7 cellular contexts compared by ENCODE assay signal in genomic region chr19:10418281-10419199, GRCh38. TPM values are rescaled to one million over a fixed set of nuclear protein-coding genes. Genes with fewer than 3 reads are reported as not detected.
DNase-seq lines count a peak whose midpoint lies in the region; TF ChIP-seq lines count a peak whose summit lies in the region.

No MANE protein-coding gene starts in this region.

- peaks cover 20% of the 10 kb centered on the region for H3K4me1 Mint-ChIP-seq in neural crest cell

- no peak overlapping the region for H3K27ac Mint-ChIP-seq in neural crest cell (ENCODE audit: unreplicated experiment)

- H3K4me2 ChIP-seq in KMS-11, result peak overlapping the region; percentile 93

- H3K9ac ChIP-seq in KMS-11, result peak overlapping the region; percentile 96; the same call in 1 of the 2 replicates
- no peak overlapping the region for H3K9ac ChIP-seq in adipocyte (ENCODE audit: low read length)

- H3K4me1 ChIP-seq in KMS-11 (ENCODE audit: low read depth, poor library complexity, severe bottlenecking) (peaks cover 59% of the 10 kb centered on the region), adipocyte (ENCODE audit: control insufficient read depth, insufficient read depth, low read length) (peaks cover 16% of the 10 kb centered on the region)

- no peaks in the 10 kb centered on the region for H3K36me3 ChIP-seq in KMS-11 (ENCODE audit: insufficient read depth)
- H3K36me3 ChIP-seq in adipocyte (ENCODE audit: control insufficient read depth, insufficient read depth, low read length, severe bottlenecking), result no peaks in the 10 kb centered on the region

- TF ChIP-seq CTCF in KMS-11 (conservative IDR thresholded peaks at IDR 0.05; ENCODE audit: low read depth, low read length) (peak; percentile 24; the same call in 1 of the 2 replicates), neural crest cell (conservative IDR thresholded peaks at IDR 0.05) (no peak)

- peak overlapping the region; percentile 43 for H3K4me3 Mint-ChIP-seq in neural crest cell

- no peak overlapping the region for H2AFZ ChIP-seq in KMS-11 (ENCODE audit: low read depth)

- peaks cover 86% of the 10 kb centered on the region for H3K27me3 Mint-ChIP-seq in neural crest cell (ENCODE audit: low read depth)

- no peaks in the 10 kb centered on the region for H4K20me1 ChIP-seq in KMS-11 (ENCODE audit: insufficient read depth)

- H3K27me3 ChIP-seq in KMS-11 (ENCODE audit: insufficient read depth, low read depth) (no peaks in the 10 kb centered on the region; the same call in 1 of the 2 replicates), adipocyte (replicated peaks; ENCODE audit: control insufficient read depth, insufficient read depth, low read length) (peaks cover 36% of the 10 kb centered on the region)

- DNase-seq in ELF-1 (ENCODE audit: low read depth, low spot score), result peak; percentile 72
- peak; percentile 40 for DNase-seq in adipocyte (ENCODE audit: low read depth)
- no peak for DNase-seq in neural crest cell (ENCODE audit: low read depth, low spot score)
- DNase-seq in NCI-H1930 (lab: John Stamatoyannopoulos, UW), result no peak
- DNase-seq in central memory CD4-positive, alpha-beta T cell, result no peak
- DNase-seq in GOT3 (lab: John Stamatoyannopoulos, UW), result no peak

- no peak overlapping the region; the same call in 1 of the 2 replicates for H3K27ac ChIP-seq in KMS-11

- no peaks in the 10 kb centered on the region for H3K9me3 Mint-ChIP-seq in neural crest cell

- no peaks in the 10 kb centered on the region for H3K9me3 ChIP-seq in adipocyte (ENCODE audit: control insufficient read depth, low read length)

- H3K4me3 ChIP-seq in KMS-11 (IDR thresholded peaks at IDR 0.05; ENCODE audit: insufficient read depth, low read depth, low read length) (no peak overlapping the region), adipocyte (ENCODE audit: low read length) (no peak overlapping the region)

- peaks cover 16% of the 10 kb centered on the region; the same call in 1 of the 2 replicates for H3K79me2 ChIP-seq in KMS-11 (ENCODE audit: insufficient read depth, low read depth)

- peaks cover 3% of the 10 kb centered on the region for H3K36me3 Mint-ChIP-seq in neural crest cell (ENCODE audit: low read depth)

RNA-seq across cellular contexts. Expression of gene PDE4A, which starts 1.8 kb away (rescaled TPM):
- 1.5 and 2.1 TPM in 2 replicates for total RNA-seq in neural crest cell

RNA-seq across cellular contexts. Expression of gene CDC37, which starts 15.2 kb away (rescaled TPM):
- total RNA-seq in neural crest cell, result 164 TPM in 2 replicates

RNA-seq across cellular contexts. Expression of gene TYK2, which starts 38.2 kb away (rescaled TPM):
- total RNA-seq in neural crest cell, result 100 and 103 TPM in 2 replicates

Comparison
In these comparisons a context has a peak if more than half of its experiments do, and no peak if none do; other contexts are left out.
1. DNase-seq: peak in ELF-1 (single experiment) and adipocyte (single experiment); none in neural crest cell (single experiment), NCI-H1930 (0 of 2), central memory CD4-positive, alpha-beta T cell (single experiment) and GOT3 (single experiment).